1 cellular context compared by ENCODE assay signal in the genomic region with DNA sequence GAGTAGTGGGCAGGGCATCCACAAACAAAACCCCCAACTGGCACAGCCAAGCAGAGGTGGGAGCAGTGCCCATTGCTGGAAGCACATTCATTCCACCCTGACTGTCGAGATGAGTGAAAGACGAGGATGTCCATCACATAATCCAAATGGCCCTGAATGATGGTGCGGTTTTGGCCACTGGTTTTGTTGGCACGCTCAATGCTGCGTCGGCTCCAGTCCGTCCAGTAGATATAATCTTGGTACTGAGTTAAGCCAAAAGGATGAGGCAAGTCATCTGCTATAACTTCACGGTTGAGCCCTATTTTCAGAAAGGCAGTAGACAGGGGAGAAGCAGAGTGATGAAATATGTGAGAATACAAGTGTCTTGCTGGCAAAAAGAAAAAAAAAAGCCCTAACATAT.
TF ChIP-seq lines count a peak whose summit lies in the region.

No MANE protein-coding gene starts in this region.

TF ChIP-seq in GM23338, 12 proteins besides CTCF, POLR2A, EP300 and RAD21 (continued from another document):
- TF ChIP-seq, protein P1, sequence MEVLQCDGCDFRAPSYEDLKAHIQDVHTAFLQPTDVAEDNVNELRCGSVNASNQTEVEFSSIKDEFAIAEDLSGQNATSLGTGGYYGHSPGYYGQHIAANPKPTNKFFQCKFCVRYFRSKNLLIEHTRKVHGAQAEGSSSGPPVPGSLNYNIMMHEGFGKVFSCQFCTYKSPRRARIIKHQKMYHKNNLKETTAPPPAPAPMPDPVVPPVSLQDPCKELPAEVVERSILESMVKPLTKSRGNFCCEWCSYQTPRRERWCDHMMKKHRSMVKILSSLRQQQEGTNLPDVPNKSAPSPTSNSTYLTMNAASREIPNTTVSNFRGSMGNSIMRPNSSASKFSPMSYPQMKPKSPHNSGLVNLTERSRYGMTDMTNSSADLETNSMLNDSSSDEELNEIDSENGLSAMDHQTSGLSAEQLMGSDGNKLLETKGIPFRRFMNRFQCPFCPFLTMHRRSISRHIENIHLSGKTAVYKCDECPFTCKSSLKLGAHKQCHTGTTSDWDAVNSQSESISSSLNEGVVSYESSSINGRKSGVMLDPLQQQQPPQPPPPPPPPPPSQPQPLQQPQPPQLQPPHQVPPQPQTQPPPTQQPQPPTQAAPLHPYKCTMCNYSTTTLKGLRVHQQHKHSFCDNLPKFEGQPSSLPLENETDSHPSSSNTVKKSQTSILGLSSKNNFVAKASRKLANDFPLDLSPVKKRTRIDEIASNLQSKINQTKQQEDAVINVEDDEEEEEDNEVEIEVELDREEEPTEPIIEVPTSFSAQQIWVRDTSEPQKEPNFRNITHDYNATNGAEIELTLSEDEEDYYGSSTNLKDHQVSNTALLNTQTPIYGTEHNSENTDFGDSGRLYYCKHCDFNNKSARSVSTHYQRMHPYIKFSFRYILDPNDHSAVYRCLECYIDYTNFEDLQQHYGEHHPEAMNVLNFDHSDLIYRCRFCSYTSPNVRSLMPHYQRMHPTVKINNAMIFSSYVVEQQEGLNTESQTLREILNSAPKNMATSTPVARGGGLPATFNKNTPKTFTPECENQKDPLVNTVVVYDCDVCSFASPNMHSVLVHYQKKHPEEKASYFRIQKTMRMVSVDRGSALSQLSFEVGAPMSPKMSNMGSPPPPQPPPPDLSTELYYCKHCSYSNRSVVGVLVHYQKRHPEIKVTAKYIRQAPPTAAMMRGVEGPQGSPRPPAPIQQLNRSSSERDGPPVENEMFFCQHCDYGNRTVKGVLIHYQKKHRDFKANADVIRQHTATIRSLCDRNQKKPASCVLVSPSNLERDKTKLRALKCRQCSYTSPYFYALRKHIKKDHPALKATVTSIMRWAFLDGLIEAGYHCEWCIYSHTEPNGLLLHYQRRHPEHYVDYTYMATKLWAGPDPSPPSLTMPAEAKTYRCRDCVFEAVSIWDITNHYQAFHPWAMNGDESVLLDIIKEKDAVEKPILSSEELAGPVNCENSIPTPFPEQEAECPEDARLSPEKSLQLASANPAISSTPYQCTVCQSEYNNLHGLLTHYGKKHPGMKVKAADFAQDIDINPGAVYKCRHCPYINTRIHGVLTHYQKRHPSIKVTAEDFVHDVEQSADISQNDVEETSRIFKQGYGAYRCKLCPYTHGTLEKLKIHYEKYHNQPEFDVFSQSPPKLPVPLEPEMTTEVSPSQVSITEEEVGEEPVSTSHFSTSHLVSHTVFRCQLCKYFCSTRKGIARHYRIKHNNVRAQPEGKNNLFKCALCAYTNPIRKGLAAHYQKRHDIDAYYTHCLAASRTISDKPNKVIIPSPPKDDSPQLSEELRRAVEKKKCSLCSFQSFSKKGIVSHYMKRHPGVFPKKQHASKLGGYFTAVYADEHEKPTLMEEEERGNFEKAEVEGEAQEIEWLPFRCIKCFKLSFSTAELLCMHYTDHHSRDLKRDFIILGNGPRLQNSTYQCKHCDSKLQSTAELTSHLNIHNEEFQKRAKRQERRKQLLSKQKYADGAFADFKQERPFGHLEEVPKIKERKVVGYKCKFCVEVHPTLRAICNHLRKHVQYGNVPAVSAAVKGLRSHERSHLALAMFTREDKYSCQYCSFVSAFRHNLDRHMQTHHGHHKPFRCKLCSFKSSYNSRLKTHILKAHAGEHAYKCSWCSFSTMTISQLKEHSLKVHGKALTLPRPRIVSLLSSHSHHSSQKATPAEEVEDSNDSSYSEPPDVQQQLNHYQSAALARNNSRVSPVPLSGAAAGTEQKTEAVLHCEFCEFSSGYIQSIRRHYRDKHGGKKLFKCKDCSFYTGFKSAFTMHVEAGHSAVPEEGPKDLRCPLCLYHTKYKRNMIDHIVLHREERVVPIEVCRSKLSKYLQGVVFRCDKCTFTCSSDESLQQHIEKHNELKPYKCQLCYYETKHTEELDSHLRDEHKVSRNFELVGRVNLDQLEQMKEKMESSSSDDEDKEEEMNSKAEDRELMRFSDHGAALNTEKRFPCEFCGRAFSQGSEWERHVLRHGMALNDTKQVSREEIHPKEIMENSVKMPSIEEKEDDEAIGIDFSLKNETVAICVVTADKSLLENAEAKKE (CRISPR knock-in tag; IDR thresholded peaks at IDR 0.05) = no peak
- TF ChIP-seq POLR2AphosphoS5 (IDR thresholded peaks at IDR 0.05; ENCODE audit: low read depth) = no peak
- no peak for TF ChIP-seq EZH2 (IDR thresholded peaks at IDR 0.05; ENCODE audit: low read depth, unreplicated experiment)
- TF ChIP-seq ZNF114 (CRISPR knock-in tag; IDR thresholded peaks at IDR 0.05) = no peak
- no peak for TF ChIP-seq STAT1 (IDR thresholded peaks at IDR 0.05; ENCODE audit: unreplicated experiment)
- TF ChIP-seq ETS1 (IDR thresholded peaks at IDR 0.05) = no peak
- TF ChIP-seq CREB1 (CRISPR knock-in tag; IDR thresholded peaks at IDR 0.05; ENCODE audit: low read depth) = no peak
- TF ChIP-seq JUNB (IDR thresholded peaks at IDR 0.05; ENCODE audit: unreplicated experiment) = no peak
- no peak for TF ChIP-seq ZNF331 (CRISPR knock-in tag; IDR thresholded peaks at IDR 0.05; ENCODE audit: low read depth)
TF ChIP-seq in GM23338: peak in this region for 0.
